Comparison of ENCODE assay signal across 28 cellular contexts in genomic region chr5:78561261-78561660, GRCh38.
"Had no signal": no experiment of that assay in that cellular context is flagged by ENCODE, and none has a peak within 500 bp of the region (broad histone marks: within the 10 kb centered on the region; RNA-seq: fewer than 3 reads in every experiment).

No MANE protein-coding gene starts in this region.

- H3K27ac ChIP-seq: ascending aorta, epithelial cell of prostate, esophagus squamous epithelium, gastroesophageal sphincter had no signal

- H3K36me3 Mint-ChIP-seq: activated CD4-positive, alpha-beta memory T cell treated with anti-CD3 and anti-CD28 coated beads for 36 hours; activated CD8-positive, alpha-beta memory T cell treated with anti-CD3 and anti-CD28 coated beads, Interleukin-2, amount 10 ng/mL, durations not matched to agents 7 days and 5 days; activated naive CD4-positive, alpha-beta T cell treated with anti-CD3 and anti-CD28 coated beads, Interleukin-2, amount 10 ng/mL, durations not matched to agents 7 days and 5 days; activated naive CD4-positive, alpha-beta T cell treated with anti-CD3 and anti-CD28 coated beads, Interleukin-2, amount 50 U/mL, for 72 hours; activated naive CD8-positive, alpha-beta T cell treated with anti-CD3 and anti-CD28 coated beads, Interleukin-2, amount 10 ng/mL, durations not matched to agents 7 days and 5 days had no signal

- H3K27me3 Mint-ChIP-seq: activated B cell treated with CpG ODN at 0.5 μM for 24 hours, brain had no signal

- H3K4me1 Mint-ChIP-seq: activated CD4-positive, alpha-beta T cell treated with anti-CD3 and anti-CD28 coated beads for 36 hours; activated CD4-positive, alpha-beta T cell treated with anti-CD3 and anti-CD28 coated beads, Interleukin-2, amount 10 ng/mL, durations not matched to agents 24 days and 14 days; activated naive CD4-positive, alpha-beta T cell treated with anti-CD3 and anti-CD28 coated beads, Interleukin-2, amount 10 ng/mL, durations not matched to agents 7 days and 5 days; activated naive CD8-positive, alpha-beta T cell treated with anti-CD3 and anti-CD28 coated beads, Interleukin-2, amount 10 ng/mL, durations not matched to agents 7 days and 5 days; T-helper 17 cell had no signal

- H3K4me1 ChIP-seq: ascending aorta, esophagus squamous epithelium had no signal

- H3K4me3 ChIP-seq: ascending aorta, esophagus squamous epithelium, gastroesophageal sphincter had no signal

- H3K4me3 Mint-ChIP-seq: activated B cell treated with CpG ODN at 0.5 μM for 24 hours; activated CD4-positive, alpha-beta memory T cell treated with anti-CD3 and anti-CD28 coated beads for 36 hours; activated CD4-positive, alpha-beta T cell treated with anti-CD3 and anti-CD28 coated beads for 36 hours; activated CD4-positive, alpha-beta T cell treated with anti-CD3 and anti-CD28 coated beads, Interleukin-2, amount 10 ng/mL, durations not matched to agents 24 days and 14 days; activated CD8-positive, alpha-beta memory T cell treated with anti-CD3 and anti-CD28 coated beads, Interleukin-2, amount 10 ng/mL, durations not matched to agents 7 days and 5 days; activated CD8-positive, alpha-beta T cell treated with anti-CD3 and anti-CD28 coated beads, Interleukin-2, amount 10 ng/mL, durations not matched to agents 7 days and 5 days; activated naive CD4-positive, alpha-beta T cell treated with anti-CD3 and anti-CD28 coated beads, Interleukin-2, amount 10 ng/mL, durations not matched to agents 7 days and 5 days; activated naive CD8-positive, alpha-beta T cell treated with anti-CD3 and anti-CD28 coated beads, Interleukin-2, amount 10 ng/mL, durations not matched to agents 7 days and 5 days; activated T-helper 1 cell treated with anti-CD3 and anti-CD28 coated beads, Interleukin-12 subunit alpha, Interleukin-12 subunit beta, Interleukin-2, Interleukin-4 antibody, amounts not matched to agents 30 ng/mL and 10 ng/mL and 1 ng/mL, durations not matched to agents 14 hours and 24 hours and 36 hours; brain; T-helper 17 cell; T-helper 2 cell treated with Interferon-gamma antibody and Interleukin-4, amounts not matched to agents 5 μg/mL and 100 μg/mL, for 36 hours had no signal

- H3K27me3 ChIP-seq: ascending aorta, esophagus squamous epithelium, gastroesophageal sphincter had no signal

- H3K9me3 Mint-ChIP-seq: activated CD4-positive, alpha-beta memory T cell treated with anti-CD3 and anti-CD28 coated beads for 36 hours; activated CD4-positive, alpha-beta T cell treated with anti-CD3 and anti-CD28 coated beads, Interleukin-2, amount 10 ng/mL, durations not matched to agents 24 days and 14 days; activated naive CD4-positive, alpha-beta T cell treated with anti-CD3 and anti-CD28 coated beads, Interleukin-2, amount 10 ng/mL, durations not matched to agents 7 days and 5 days; activated naive CD4-positive, alpha-beta T cell treated with anti-CD3 and anti-CD28 coated beads, Interleukin-2, amount 50 U/mL, for 72 hours; activated naive CD8-positive, alpha-beta T cell treated with anti-CD3 and anti-CD28 coated beads, Interleukin-2, amount 10 ng/mL, durations not matched to agents 7 days and 5 days; activated T-helper 1 cell treated with anti-CD3 and anti-CD28 coated beads, Interleukin-12 subunit alpha, Interleukin-12 subunit beta, Interleukin-2, Interleukin-4 antibody, amounts not matched to agents 30 ng/mL and 10 ng/mL and 1 ng/mL, durations not matched to agents 14 hours and 24 hours and 36 hours; T-helper 2 cell treated with Interferon-gamma antibody and Interleukin-4, amounts not matched to agents 5 μg/mL and 100 μg/mL, for 36 hours had no signal

- H3K36me3 ChIP-seq: ascending aorta, esophagus squamous epithelium, gastroesophageal sphincter had no signal

- ATAC-seq: activated CD4-positive, alpha-beta T cell treated with anti-CD3 and anti-CD28 coated beads for 36 hours; activated CD8-positive, alpha-beta memory T cell treated with anti-CD3 and anti-CD28 coated beads, Interleukin-2, amount 10 ng/mL, durations not matched to agents 7 days and 5 days; activated CD8-positive, alpha-beta T cell treated with anti-CD3 and anti-CD28 coated beads, Interleukin-2, amount 10 ng/mL, durations not matched to agents 7 days and 5 days; activated naive CD4-positive, alpha-beta T cell treated with anti-CD3 and anti-CD28 coated beads, Interleukin-2, amount 50 U/mL, for 72 hours; gastroesophageal sphincter; T-helper 17 cell had no signal

- H3K27ac Mint-ChIP-seq: activated B cell treated with CpG ODN at 0.5 μM for 24 hours; activated CD4-positive, alpha-beta memory T cell treated with anti-CD3 and anti-CD28 coated beads for 36 hours; activated CD4-positive, alpha-beta T cell treated with anti-CD3 and anti-CD28 coated beads for 36 hours; activated CD4-positive, alpha-beta T cell treated with anti-CD3 and anti-CD28 coated beads, Interleukin-2, amount 10 ng/mL, durations not matched to agents 24 days and 14 days; activated CD8-positive, alpha-beta memory T cell treated with anti-CD3 and anti-CD28 coated beads, Interleukin-2, amount 10 ng/mL, durations not matched to agents 7 days and 5 days; activated CD8-positive, alpha-beta T cell treated with anti-CD3 and anti-CD28 coated beads, Interleukin-2, amount 10 ng/mL, durations not matched to agents 7 days and 5 days; activated naive CD4-positive, alpha-beta T cell treated with anti-CD3 and anti-CD28 coated beads, Interleukin-2, amount 10 ng/mL, durations not matched to agents 7 days and 5 days; activated naive CD4-positive, alpha-beta T cell treated with anti-CD3 and anti-CD28 coated beads, Interleukin-2, amount 50 U/mL, for 72 hours; activated naive CD8-positive, alpha-beta T cell treated with anti-CD3 and anti-CD28 coated beads, Interleukin-2, amount 10 ng/mL, durations not matched to agents 7 days and 5 days; activated T-helper 1 cell treated with anti-CD3 and anti-CD28 coated beads, Interleukin-12 subunit alpha, Interleukin-12 subunit beta, Interleukin-2, Interleukin-4 antibody, amounts not matched to agents 30 ng/mL and 10 ng/mL and 1 ng/mL, durations not matched to agents 14 hours and 24 hours and 36 hours; T-helper 17 cell; T-helper 2 cell treated with Interferon-gamma antibody and Interleukin-4, amounts not matched to agents 5 μg/mL and 100 μg/mL, for 36 hours had no signal

- H3K9me3 ChIP-seq: ascending aorta, esophagus squamous epithelium, gastroesophageal sphincter had no signal

- DNase-seq: activated B cell treated with CpG ODN at 0.5 μM for 24 hours; activated CD4-positive, alpha-beta memory T cell treated with anti-CD3 and anti-CD28 coated beads for 36 hours; activated CD4-positive, alpha-beta T cell treated with anti-CD3 and anti-CD28 coated beads for 36 hours; activated CD4-positive, CD25-positive, alpha-beta regulatory T cell treated with anti-CD3 and anti-CD28 coated beads, Interleukin-2, amount 50 U/mL, for 72 hours; activated CD8-positive, alpha-beta memory T cell treated with anti-CD3 and anti-CD28 coated beads, Interleukin-2, amount 10 ng/mL, durations not matched to agents 7 days and 5 days; activated CD8-positive, alpha-beta memory T cell treated with anti-CD3 and anti-CD28 coated beads, Interleukin-2, amount 50 U/mL, for 4 hours; activated CD8-positive, alpha-beta T cell treated with anti-CD3 and anti-CD28 coated beads, Interleukin-2, amount 10 ng/mL, durations not matched to agents 7 days and 5 days; activated gamma-delta T cell; activated naive CD4-positive, alpha-beta T cell; activated naive CD4-positive, alpha-beta T cell treated with anti-CD3 and anti-CD28 coated beads, Interleukin-2, amount 10 ng/mL, durations not matched to agents 7 days and 5 days; activated naive CD8-positive, alpha-beta T cell treated with anti-CD3 and anti-CD28 coated beads, Interleukin-2, amount 10 ng/mL, durations not matched to agents 7 days and 5 days; activated T-cell treated with anti-CD3 and anti-CD28 coated beads, Interleukin-2, amount 50 U/mL, for 1 hour; activated T-cell treated with anti-CD3 and anti-CD28 coated beads, Interleukin-2, amount 50 U/mL, for 48 hours; cortex of kidney; effector CD8-positive, alpha-beta T cell; esophagus squamous epithelium; foreskin melanocyte; T-helper 1 cell; T-helper 17 cell; T1000 had no signal
